20 cellular contexts compared by ENCODE assay signal in genomic region chr9:85130260-85130659, GRCh38.
"Had no signal": no experiment of that assay in that cellular context is flagged by ENCODE, and none has a peak within 500 bp of the region (broad histone marks: within the 10 kb centered on the region; RNA-seq: fewer than 3 reads in every experiment).

No MANE protein-coding gene starts in this region.

- H3K36me3 Mint-ChIP-seq: T-cell had no signal

- H3K4me2 ChIP-seq: SK-N-SH had no signal

- DNase-seq: KBM-7, MV-4-11, NCI-H1048, NCI-H1105, NCI-H1417, NCI-H1436 treated with DMSO at 0.1 percent for 48 hours, NCI-H1694, NCI-H187 treated with DMSO at 0.1 percent for 48 hours, NCI-H2029 treated with DMSO at 0.1 percent for 48 hours, NCI-H2171 treated with DMSO at 0.1 percent for 48 hours, NCI-H345, NCI-H446 treated with DMSO at 0.1 percent for 48 hours, NCI-H510A treated with DMSO at 0.1 percent for 48 hours, PC-3, SHP77, SK-N-SH, SW 1271, T-cell had no signal

- H3K27ac Mint-ChIP-seq: T-cell had no signal

- H3K27ac ChIP-seq: RWPE1 had no signal

- H3K27me3 Mint-ChIP-seq: T-cell had no signal

- H3K4me1 Mint-ChIP-seq: T-cell had no signal

- H3K9me3 ChIP-seq: SK-N-SH had no signal

- ATAC-seq: Panc1, PC-3, T-cell had no signal

- H3K4me3 Mint-ChIP-seq: T-cell had no signal

- H3K9ac ChIP-seq: SK-N-SH had no signal
